Comparison of ENCODE assay signal across 20 cellular contexts in genomic region chr7:3034591-3035150, GRCh38. TPM values are rescaled to one million over a fixed set of nuclear protein-coding genes. Genes with fewer than 3 reads are reported as not detected.
DNase-seq lines count a peak whose midpoint lies in the region; ATAC-seq and TF ChIP-seq lines count a peak whose summit lies in the region.
"Had no signal": no experiment of that assay in that cellular context is flagged by ENCODE, and none has a peak within 500 bp of the region (broad histone marks: within the 10 kb centered on the region; RNA-seq: fewer than 3 reads in every experiment).

No MANE protein-coding gene starts in this region.

- intact Hi-C loops in upper lobe of right lung (cut with DNase I) = no loop called here

- no peak for ATAC-seq in GM23338
- ATAC-seq in upper lobe of right lung = no peak

- no peaks in the 10 kb centered on the region for H3K36me3 ChIP-seq in GM23338 (ENCODE audit: insufficient read depth)
- H3K36me3 ChIP-seq in upper lobe of right lung = no peaks in the 10 kb centered on the region
- H3K36me3 ChIP-seq in MM.1S (replicated peaks; ENCODE audit: insufficient read depth, low read length) = no peaks in the 10 kb centered on the region
- H3K36me3 ChIP-seq: BE2C had no signal

- no peaks in the 10 kb centered on the region for H3K4me1 ChIP-seq in GM23338 (ENCODE audit: insufficient read depth)
- H3K4me1 ChIP-seq in upper lobe of right lung = no peaks in the 10 kb centered on the region
- H3K4me1 ChIP-seq in MM.1S (ENCODE audit: low read length) = no peaks in the 10 kb centered on the region
- H3K4me1 ChIP-seq: BE2C had no signal

- peak; percentile 23 for DNase-seq in activated T-cell treated with anti-CD3 and anti-CD28 coated beads, Interleukin-2, amount 50 U/mL, for 24 hours
- DNase-seq in activated T-cell treated with anti-CD3 and anti-CD28 coated beads, Interleukin-2, amount 50 U/mL, for 1 hour = no peak
- DNase-seq in GM23338 (ENCODE audit: low spot score) = no peak
- DNase-seq in immature natural killer cell = no peak
- DNase-seq in upper lobe of right lung = peak; percentile 46
- no peak for DNase-seq in MM.1S
- no peak for DNase-seq in NCI-H526 treated with DMSO at 0.1 percent for 48 hours (lab: John Stamatoyannopoulos, UW)
- DNase-seq: BE2C, Calu3, GF-D8, H7, KG1, MV-4-11, NCI-H1417, NCI-H187 treated with DMSO at 0.1 percent for 48 hours, NCI-H2227 treated with DMSO at 0.1 percent for 48 hours, NCI-H510A treated with DMSO at 0.1 percent for 48 hours, NCI-H82, OCI-M1 had no signal

- H4K20me1 ChIP-seq in GM23338 (replicated peaks; ENCODE audit: insufficient read depth) (no peaks in the 10 kb centered on the region), MM.1S (ENCODE audit: insufficient read depth, low read length) (no peaks in the 10 kb centered on the region)

- H3K27me3 ChIP-seq in GM23338 (ENCODE audit: insufficient read depth) (no peaks in the 10 kb centered on the region), upper lobe of right lung (no peaks in the 10 kb centered on the region), MM.1S (replicated peaks; ENCODE audit: insufficient read depth, low read length) (no peaks in the 10 kb centered on the region)
- H3K27me3 ChIP-seq: BE2C had no signal

- H3K4me3 ChIP-seq in GM23338 = no peak overlapping the region
- no peak overlapping the region for H3K4me3 ChIP-seq in upper lobe of right lung
- no peak overlapping the region for H3K4me3 ChIP-seq in MM.1S (ENCODE audit: low read length)

- H3K27ac Mint-ChIP-seq in activated T-cell treated with anti-CD3 and anti-CD28 coated beads, Interleukin-2, amount 50 U/mL, for 24 hours = peak overlapping the region; percentile 53
- H3K27ac Mint-ChIP-seq in GM23338 = no peak overlapping the region
- peak overlapping the region; percentile 0 to 75 (median 62) for H3K27ac Mint-ChIP-seq in immature natural killer cell
- H3K27ac Mint-ChIP-seq: CD4-positive, CD25-positive, alpha-beta regulatory T cell had no signal

- no peaks in the 10 kb centered on the region for H3K27me3 Mint-ChIP-seq in activated T-cell treated with anti-CD3 and anti-CD28 coated beads, Interleukin-2, amount 50 U/mL, for 24 hours
- peaks cover 3% of the 10 kb centered on the region for H3K27me3 Mint-ChIP-seq in GM23338 (ENCODE audit: insufficient read depth, low read depth, poor library complexity)
- H3K27me3 Mint-ChIP-seq in immature natural killer cell (ENCODE audit: low read depth in 3 of 3) = peaks cover 0 to 5% (median 0%) of the 10 kb centered on the region in 3 donors
- H3K27me3 Mint-ChIP-seq: CD4-positive, CD25-positive, alpha-beta regulatory T cell had no signal

- H3K4me2 ChIP-seq in GM23338 = no peak overlapping the region
- no peak overlapping the region for H3K4me2 ChIP-seq in MM.1S (ENCODE audit: low read depth, low read length)

- no peak overlapping the region for H3K9ac ChIP-seq in MM.1S (ENCODE audit: low read length)

- H3K9me3 ChIP-seq in upper lobe of right lung (no peaks in the 10 kb centered on the region), MM.1S (replicated peaks; ENCODE audit: insufficient read depth, low read length) (no peaks in the 10 kb centered on the region)
- H3K9me3 ChIP-seq: BE2C had no signal

- H3K9me3 Mint-ChIP-seq in activated T-cell treated with anti-CD3 and anti-CD28 coated beads, Interleukin-2, amount 50 U/mL, for 24 hours = no peaks in the 10 kb centered on the region
- no peaks in the 10 kb centered on the region for H3K9me3 Mint-ChIP-seq in GM23338
- H3K9me3 Mint-ChIP-seq in immature natural killer cell = no peaks in the 10 kb centered on the region

- H3K4me1 Mint-ChIP-seq in activated T-cell treated with anti-CD3 and anti-CD28 coated beads, Interleukin-2, amount 50 U/mL, for 24 hours (ENCODE audit: low read depth) = peaks cover 64% of the 10 kb centered on the region
- peaks cover 8% of the 10 kb centered on the region; the same call in 1 of the 3 replicates for H3K4me1 Mint-ChIP-seq in GM23338
- H3K4me1 Mint-ChIP-seq in immature natural killer cell = peaks cover 84 to 86% of the 10 kb centered on the region in 2 donors

- peaks cover 46% of the 10 kb centered on the region for H3K79me2 ChIP-seq in GM23338 (replicated peaks; ENCODE audit: insufficient read depth)
- peaks cover 53% of the 10 kb centered on the region for H3K79me2 ChIP-seq in MM.1S (ENCODE audit: low read length)

- H3K36me3 Mint-ChIP-seq in activated T-cell treated with anti-CD3 and anti-CD28 coated beads, Interleukin-2, amount 50 U/mL, for 24 hours (ENCODE audit: low read depth) = peaks cover 75% of the 10 kb centered on the region
- peaks cover 9% of the 10 kb centered on the region for H3K36me3 Mint-ChIP-seq in GM23338 (ENCODE audit: low read depth)
- peaks cover 15 to 24% (median 15%) of the 10 kb centered on the region in 3 donors for H3K36me3 Mint-ChIP-seq in immature natural killer cell

- H3K4me3 Mint-ChIP-seq in activated T-cell treated with anti-CD3 and anti-CD28 coated beads, Interleukin-2, amount 50 U/mL, for 24 hours = no peak overlapping the region
- H3K4me3 Mint-ChIP-seq in GM23338 = no peak overlapping the region
- H3K4me3 Mint-ChIP-seq in immature natural killer cell = no peak overlapping the region

- H3K27ac ChIP-seq in GM23338 (ENCODE audit: low read depth) (peak overlapping the region; percentile 50; the same call in 1 of the 2 replicates), upper lobe of right lung (no peak overlapping the region), MM.1S (ENCODE audit: low read length) (no peak overlapping the region)

- H2AFZ ChIP-seq in GM23338 = no peak overlapping the region
- H2AFZ ChIP-seq in MM.1S (ENCODE audit: low read length) = no peak overlapping the region

- no peaks in the 10 kb centered on the region for H3F3A ChIP-seq in GM23338 (replicated peaks; ENCODE audit: low read depth)
- H3F3A ChIP-seq in MM.1S (ENCODE audit: insufficient read depth, low read length) = no peaks in the 10 kb centered on the region

- H3K9me2 ChIP-seq in GM23338 (ENCODE audit: insufficient read depth) (no peaks in the 10 kb centered on the region), MM.1S (replicated peaks; ENCODE audit: insufficient read depth, low read length) (no peaks in the 10 kb centered on the region)

- no peak for TF ChIP-seq CTCF in GM23338 (conservative IDR thresholded peaks at IDR 0.05; ENCODE audit: low read depth in 2 of 2)
- no peak for TF ChIP-seq CTCF in upper lobe of right lung (IDR thresholded peaks at IDR 0.05)
- TF ChIP-seq CTCF in MM.1S (IDR thresholded peaks at IDR 0.05; ENCODE audit: low read length) = no peak

TF ChIP-seq in GM23338, 12 proteins besides CTCF, POLR2A, EP300 and RAD21 (continues in another document):
- TF ChIP-seq ETS1 (IDR thresholded peaks at IDR 0.05) (no peak), EZH2 (IDR thresholded peaks at IDR 0.05; ENCODE audit: low read depth, unreplicated experiment) (no peak), NANOG (IDR thresholded peaks at IDR 0.05; ENCODE audit: borderline replicate concordance) (no peak), REST (IDR thresholded peaks at IDR 0.05; ENCODE audit: unreplicated experiment) (no peak), ZNF114 (CRISPR knock-in tag; IDR thresholded peaks at IDR 0.05) (no peak), ZNF331 (CRISPR knock-in tag; IDR thresholded peaks at IDR 0.05; ENCODE audit: low read depth) (no peak)

RNA-seq across cellular contexts. Expression of gene CARD11, which starts 9.0 kb away (rescaled TPM):
- total RNA-seq in GM23338 (2014; rRNA removed; shearing (Covaris generic)) = 29.0 and 32.9 TPM in 2 replicates
- polyA plus RNA-seq in GM23338 (2016; fragmentation: Nextera tagmentation; extraction: Ambion mirVana) (17.7 and 19.0 TPM in 2 replicates), immature natural killer cell (10 to 100 TPM in 2 of 3 donors, 1 to 10 TPM in 1; 3.3 to 76.5 (median 18.7) TPM)
- 5.8 TPM for total RNA-seq in upper lobe of right lung

Comparison
In these comparisons a context has a peak if more than half of its experiments do, and no peak if none do; other contexts are left out.
1. DNase-seq: peak in activated T-cell treated with anti-CD3 and anti-CD28 coated beads, Interleukin-2, amount 50 U/mL, for 24 hours (single experiment) and upper lobe of right lung (single experiment); none in activated T-cell treated with anti-CD3 and anti-CD28 coated beads, Interleukin-2, amount 50 U/mL, for 1 hour (single experiment), GM23338 (single experiment), immature natural killer cell (0 of 3), MM.1S (single experiment) and NCI-H526 treated with DMSO at 0.1 percent for 48 hours (single experiment).